In the genomic region with DNA sequence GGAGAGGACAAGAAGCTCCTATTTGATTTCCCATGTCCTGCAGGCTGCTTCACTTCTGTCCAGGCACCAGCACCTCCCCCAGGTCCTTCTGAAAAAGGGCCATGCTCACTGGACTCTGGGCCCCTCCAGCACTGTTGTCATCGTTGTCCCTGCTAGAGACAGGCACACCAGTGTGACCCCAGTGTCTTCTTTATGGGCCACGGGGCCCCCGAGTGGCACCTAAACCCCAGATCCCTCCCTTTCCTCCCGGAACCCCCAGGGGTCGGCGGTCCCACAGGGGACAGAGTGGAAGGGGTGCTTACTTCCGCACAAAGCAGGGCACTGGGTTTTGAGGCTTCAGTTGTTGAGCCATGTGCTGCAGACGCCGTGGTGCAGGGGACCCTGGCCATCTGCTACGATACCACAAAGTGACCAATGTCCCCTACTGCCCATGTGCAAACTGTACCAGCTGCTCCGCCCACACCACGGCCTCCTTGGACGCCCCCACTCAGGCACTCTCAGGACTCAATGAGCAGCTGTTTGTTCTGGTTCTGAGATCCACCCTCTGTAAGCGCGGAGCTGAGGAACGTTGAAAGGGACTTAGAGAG, we compare ENCODE assay signal across 5 cellular contexts. TPM values are rescaled to one million over a fixed set of nuclear protein-coding genes. Genes with fewer than 3 reads are reported as not detected.
DNase-seq lines count a peak whose midpoint lies in the region; FAIRE-seq and TF ChIP-seq lines count a peak whose summit lies in the region.
"Not testable (repeated sequence)": the region's sequence is repeated elsewhere in the genome, so short reads cannot be mapped to it uniquely, and the experiment has no call there.

No MANE protein-coding gene starts in this region.

- WGBS in spleen, 5 donors: 84 to 89% (median 89%) methylated on average over 12 to 16 of the region's 16 CpGs

- not testable (repeated sequence) for H3K27ac ChIP-seq in kidney (ENCODE audit: low read depth in 2 of 2, low read length in 2 of 2); osteoblast (ENCODE audit: low read depth, low read length); spleen

- not testable (repeated sequence) for H4K20me1 ChIP-seq in osteoblast (ENCODE audit: insufficient read depth, low read length)

- not testable (repeated sequence) for H3K4me1 ChIP-seq in kidney (ENCODE audit: control insufficient read depth in 1 of 2, insufficient read depth in 1 of 2, low read depth in 1 of 2, low read length in 2 of 2); osteoblast (ENCODE audit: insufficient read depth, low read length); spleen

- FAIRE-seq in kidney (lab: Jason Lieb, UNC): not testable (repeated sequence)

- H3K27ac Mint-ChIP-seq in chondrocyte (ENCODE audit: unreplicated experiment): not testable (repeated sequence)

- not testable (repeated sequence) for H3K4me3 ChIP-seq in kidney (ENCODE audit: low read length in 2 of 2); osteoblast (ENCODE audit: insufficient read depth, low read length); spleen

- not testable (repeated sequence) for TF ChIP-seq CTCF in chondrocyte (IDR thresholded peaks at IDR 0.05); kidney (IDR thresholded peaks at IDR 0.05; ENCODE audit: borderline replicate concordance, extremely low read depth, insufficient read depth); osteoblast (IDR thresholded peaks at IDR 0.05; ENCODE audit: extremely low read depth, low read depth, low read length); spleen (IDR thresholded peaks at IDR 0.05 in 8 of 11, conservative IDR thresholded peaks at IDR 0.05 in 3 of 11)

- H3K4me2 ChIP-seq in osteoblast (ENCODE audit: insufficient read depth, low read length): not testable (repeated sequence)

- H3K4me1 Mint-ChIP-seq in chondrocyte (ENCODE audit: low read depth): not testable (repeated sequence)

- H3K9me3 Mint-ChIP-seq in chondrocyte (ENCODE audit: low read depth): not testable (repeated sequence)

- H3K79me2 ChIP-seq in osteoblast (ENCODE audit: insufficient read depth, low read length): not testable (repeated sequence)

- H2AFZ ChIP-seq in osteoblast (ENCODE audit: low read length): not testable (repeated sequence)

- H3K27me3 ChIP-seq in osteoblast (ENCODE audit: insufficient read depth, low read length); spleen (replicated peaks in 1 of 7): not testable (repeated sequence)

- intact Hi-C loops in kidney (cut with DNase I) (loop anchor here (5.0 kb wide), 1 partner anchor 102 kb away; no protein-coding TSS in a partner anchor), posterior vena cava (cut with DNase I) (loop anchor here in 1 of 2 donors (5.0 to 10.0 kb wide), 2 partner anchors 97 to 219 kb away; no protein-coding TSS in a partner anchor), spleen (cut with DNase I; ENCODE audit: low total_unique reads) (loop anchor here (2.0 kb wide), 1 partner anchor 101 kb away; no protein-coding TSS in a partner anchor)

- not testable (repeated sequence) for H3K9ac ChIP-seq in kidney (ENCODE audit: low read length in 2 of 2)

- not testable (repeated sequence) for H3K4me3 Mint-ChIP-seq in chondrocyte (ENCODE audit: unreplicated experiment)

- not testable (repeated sequence) for H3K27me3 Mint-ChIP-seq in chondrocyte (ENCODE audit: low read depth)

- H3K36me3 ChIP-seq in kidney (ENCODE audit: control insufficient read depth in 1 of 2, insufficient read depth in 2 of 2, low read length in 2 of 2); osteoblast (ENCODE audit: insufficient read depth, low read length); spleen: not testable (repeated sequence)

- TF ChIP-seq POLR2A in spleen (IDR thresholded peaks at IDR 0.05): not testable (repeated sequence)

- peak; percentile 59 for DNase-seq in chondrocyte (ENCODE audit: low spot score)
- DNase-seq in kidney: peak; percentile 49
- peak; percentile 27 for DNase-seq in osteoblast (ENCODE audit: insufficient read length, low spot score, missing footprints)
- peak; percentile 77 for DNase-seq in posterior vena cava (ENCODE audit: low spot score)
- peak; percentile 65 for DNase-seq in spleen

- not testable (repeated sequence) for H3K36me3 Mint-ChIP-seq in chondrocyte (ENCODE audit: low read depth)

- H3K9me3 ChIP-seq in kidney (ENCODE audit: control insufficient read depth in 1 of 2, low read length in 2 of 2); osteoblast (ENCODE audit: low read depth, low read length); spleen: not testable (repeated sequence)

RNA-seq across cellular contexts. Expression of gene LGALS9, which starts 24.6 kb away (rescaled TPM):
- total RNA-seq in chondrocyte (2.1 to 4.3 TPM (median 2.9 TPM) in 3 replicates), kidney (50.8 TPM), osteoblast (1.4 and 4.7 TPM in 2 replicates), posterior vena cava (10 to 100 TPM; 53.9 to 56.9 TPM), spleen (100 to 1,000 TPM; 187 to 309 (median 252) TPM)
- polyA plus RNA-seq in kidney (ENCODE audit: insufficient read depth, low read depth, low replicate concordance) (16.4 TPM), spleen (100 to 1,000 TPM; 162 to 202 (median 198) TPM)

Comparison
In these comparisons a context has a peak if more than half of its experiments do, and no peak if none do; other contexts are left out.
1. DNase-seq: peak in every context shown above with its lines; median percentile 77 in posterior vena cava; 65 in spleen; 59 in chondrocyte; 49 in kidney; 27 in osteoblast.